In genomic region chr7:98617051-98617959, GRCh38 we compare ENCODE assay signal across 1 cellular context.
TF ChIP-seq lines count a peak whose summit lies in the region.

Gene NPTX2, plus strand, starts transcription at chr7:98617285. Its CDS starts 177 bp downstream, at chr7:98617462.

TF ChIP-seq in HEK293, 187 proteins besides CTCF, POLR2A, EP300 and RAD21 (continued from another document):
- no peak for TF ChIP-seq ZBTB49 (tag by site-specific recombination; IDR thresholded peaks at IDR 0.05; ENCODE audit: low read depth)
- TF ChIP-seq ZNF274 (IDR thresholded peaks at IDR 0.05; ENCODE audit: low read length): no peak
- TF ChIP-seq ZNF274 (tag by site-specific recombination; IDR thresholded peaks at IDR 0.05; ENCODE audit: borderline replicate concordance): no peak
- TF ChIP-seq ZFP3 (tag by site-specific recombination; IDR thresholded peaks at IDR 0.05; ENCODE audit: low read depth): no peak
- TF ChIP-seq ZNF341 (tag by site-specific recombination; IDR thresholded peaks at IDR 0.05; ENCODE audit: low read depth): no peak
- TF ChIP-seq PRDM2 (tag by site-specific recombination; IDR thresholded peaks at IDR 0.05; ENCODE audit: borderline replicate concordance): no peak
- no peak for TF ChIP-seq ZNF266 (tag by site-specific recombination; IDR thresholded peaks at IDR 0.05; ENCODE audit: low read depth)
- no peak for TF ChIP-seq ZSCAN5A (tag by site-specific recombination; IDR thresholded peaks at IDR 0.05)
- no peak for TF ChIP-seq PBX3 (CRISPR knock-in tag; IDR thresholded peaks at IDR 0.05)
